Comparison of ENCODE assay signal across 11 cellular contexts in genomic region chr4:8402640-8403039, GRCh38. TPM values are rescaled to one million over a fixed set of nuclear protein-coding genes. Genes with fewer than 3 reads are reported as not detected.
DNase-seq lines count a peak whose midpoint lies in the region; ATAC-seq and TF ChIP-seq lines count a peak whose summit lies in the region.
"Had no signal": no experiment of that assay in that cellular context is flagged by ENCODE, and none has a peak within 500 bp of the region (broad histone marks: within the 10 kb centered on the region; RNA-seq: fewer than 3 reads in every experiment).

No MANE protein-coding gene starts in this region.

- H3K9me3 ChIP-seq in esophagus squamous epithelium (no peaks in the 10 kb centered on the region), aorta (ENCODE audit: control insufficient read depth, low read length) (no peaks in the 10 kb centered on the region)

- no peak for TF ChIP-seq POLR2A in esophagus squamous epithelium (IDR thresholded peaks at IDR 0.05)

- peak; percentile 35 for ATAC-seq in Right ventricle myocardium inferior
- ATAC-seq in aorta (ENCODE audit: low FRiP score) = no peak
- no peak for ATAC-seq in foreskin keratinocyte
- no peak for ATAC-seq in GM21576 (IDR thresholded peaks at IDR 0.05; ENCODE audit: unreplicated experiment)

- H3K4me3 ChIP-seq in esophagus squamous epithelium (no peak overlapping the region), aorta (ENCODE audit: low read length in 2 of 2) (no peak overlapping the region)

- peaks cover 4 to 96% (median 6%) of the 10 kb centered on the region in 3 donors for H3K36me3 ChIP-seq in esophagus squamous epithelium
- H3K36me3 ChIP-seq in aorta (ENCODE audit: control insufficient read depth in 1 of 2, insufficient read depth in 2 of 2, low read length in 1 of 2) = peaks cover 0 to 2% of the 10 kb centered on the region in 2 donors

- H3K27ac ChIP-seq in esophagus squamous epithelium (peak overlapping the region; percentile 19 to 76 (median 72)), aorta (ENCODE audit: low read depth in 1 of 2, low read length in 2 of 2) (peak overlapping the region; percentile 80 to 95), foreskin keratinocyte (no peak overlapping the region)
- H3K27ac ChIP-seq: WERI-Rb-1 had no signal

- peaks cover 12 to 32% (median 20%) of the 10 kb centered on the region in 3 donors for H3K4me1 ChIP-seq in esophagus squamous epithelium
- H3K4me1 ChIP-seq in aorta (ENCODE audit: control insufficient read depth in 1 of 2, insufficient read depth in 2 of 2, low read length in 2 of 2) = no peaks in the 10 kb centered on the region
- no peaks in the 10 kb centered on the region for H3K4me1 ChIP-seq in foreskin keratinocyte

- intact Hi-C loops in Right ventricle myocardium inferior (cut with DNase I) (loop anchor here (1.0 to 2.0 kb wide), 5 partner anchors 72 to 160 kb away; no protein-coding TSS in a partner anchor), cardiac septum (cut with DNase I) (loop anchor here (1.0 to 5.0 kb wide), 3 partner anchors 128 to 220 kb away; no protein-coding TSS in a partner anchor), esophagus squamous epithelium (cut with DNase I) (loop anchor here (5.0 kb wide), 1 partner anchor 160 kb away; no protein-coding TSS in a partner anchor), posterior vena cava (cut with DNase I) (loop anchor here (1.0 to 10.0 kb wide), 4 partner anchors 128 to 228 kb away; no protein-coding TSS in a partner anchor), aorta (cut with DNase I) (loop anchor here (1.0 to 5.0 kb wide), 4 partner anchors 128 to 225 kb away; no protein-coding TSS in a partner anchor)

- no peak for TF ChIP-seq CTCF in esophagus squamous epithelium (IDR thresholded peaks at IDR 0.05)
- TF ChIP-seq CTCF in foreskin keratinocyte (conservative IDR thresholded peaks at IDR 0.05) = no peak

- DNase-seq in Right ventricle myocardium inferior (ENCODE audit: missing footprints) (peak; percentile 79), cardiac septum (ENCODE audit: low spot score) (no peak), esophagus squamous epithelium (lab: John Stamatoyannopoulos, UW) (no peak), posterior vena cava (ENCODE audit: low spot score) (peak; percentile 87), aorta (peak; percentile 72 to 81), NCI-H2029 (lab: John Stamatoyannopoulos, UW) (no peak), foreskin keratinocyte (no peak)
- DNase-seq: NCI-H446 treated with DMSO at 0.1 percent for 48 hours, SHP77 treated with DMSO at 0.1 percent for 48 hours had no signal

- 42 to 70% methylated on average over 5 to 9 of the region's 14 CpGs for WGBS in esophagus squamous epithelium, 2 donors
- 27 to 32% methylated on average over 14 of the region's 14 CpGs for WGBS in aorta, 2 donors

- H3K27me3 ChIP-seq in esophagus squamous epithelium (no peaks in the 10 kb centered on the region), aorta (ENCODE audit: control insufficient read depth in 1 of 2, insufficient read depth in 2 of 2, low read length in 1 of 2) (no peaks in the 10 kb centered on the region), foreskin keratinocyte (no peaks in the 10 kb centered on the region)

RNA-seq across cellular contexts. Expression of gene ACOX3, which starts 37.9 kb away (rescaled TPM):
- total RNA-seq in Right ventricle myocardium inferior (25.3 TPM), cardiac septum (29.3 TPM), esophagus squamous epithelium (10 to 100 TPM; 42.3 to 86.2 (median 50.3) TPM), posterior vena cava (10 to 100 TPM; 29.7 to 36.8 TPM), aorta (10 to 100 TPM; 37.6 to 43.7 TPM), foreskin keratinocyte (11.5 and 17.8 TPM in 2 replicates)
- polyA plus RNA-seq in aorta (10 to 100 TPM; 26.3 to 33.6 TPM), foreskin keratinocyte (10.4 and 12.9 TPM in 2 replicates)

RNA-seq across cellular contexts. Expression of gene TRMT44, which starts 37.9 kb away (rescaled TPM):
- total RNA-seq in Right ventricle myocardium inferior = 9.2 TPM
- total RNA-seq in cardiac septum = 9.0 TPM
- 10 to 100 TPM; 26.8 to 31.7 (median 28.8) TPM for total RNA-seq in esophagus squamous epithelium
- 10 to 100 TPM; 14.2 to 15.5 TPM for total RNA-seq in posterior vena cava
- 10 to 100 TPM; 18.1 to 23.1 TPM for total RNA-seq in aorta
- 10 to 100 TPM in 1 of 2 donors, 1 to 10 TPM in 1; 6.1 to 10.3 TPM for polyA plus RNA-seq in aorta
- 12.1 and 12.9 TPM in 2 replicates for total RNA-seq in foreskin keratinocyte
- polyA plus RNA-seq in foreskin keratinocyte = 7.1 and 7.4 TPM in 2 replicates

Comparison
In these comparisons a context has a peak if more than half of its experiments do, and no peak if none do; other contexts are left out.
1. DNase-seq: peak in Right ventricle myocardium inferior (single experiment), posterior vena cava (single experiment) and aorta (2 of 2); none in cardiac septum (single experiment), esophagus squamous epithelium (single experiment), NCI-H2029 (single experiment) and foreskin keratinocyte (0 of 2).